13 cellular contexts compared by ENCODE assay signal in genomic region chr5:72921103-72921502, GRCh38.
"Had no signal": no experiment of that assay in that cellular context is flagged by ENCODE, and none has a peak within 500 bp of the region (broad histone marks: within the 10 kb centered on the region; RNA-seq: fewer than 3 reads in every experiment).

No MANE protein-coding gene starts in this region.

- H3K9me3 ChIP-seq: esophagus muscularis mucosa, sigmoid colon, transverse colon had no signal

- H3K36me3 ChIP-seq: esophagus muscularis mucosa, sigmoid colon, transverse colon had no signal

- H3K27me3 ChIP-seq: esophagus muscularis mucosa, sigmoid colon, transverse colon had no signal

- H3K4me3 ChIP-seq: esophagus muscularis mucosa, sigmoid colon, transverse colon had no signal

- H3K4me1 ChIP-seq: esophagus muscularis mucosa had no signal

- ATAC-seq: activated CD4-positive, CD25-positive, alpha-beta regulatory T cell treated with anti-CD3 and anti-CD28 coated beads, Interleukin-2, amount 50 U/mL, for 24 hours; activated CD8-positive, alpha-beta memory T cell treated with anti-CD3 and anti-CD28 coated beads, Interleukin-2, amount 10 ng/mL, durations not matched to agents 7 days and 5 days; stimulated activated naive B cell treated with anti-CD40 and anti-IgM and Interleukin-4, amounts not matched to agents 10 μg/mL and 1 μg/mL and 100 μg/mL, for 72 hours had no signal

- H3K27ac ChIP-seq: esophagus muscularis mucosa, sigmoid colon, transverse colon had no signal

- DNase-seq: activated CD4-positive, alpha-beta T cell treated with anti-CD3 and anti-CD28 coated beads, Interleukin-2, amount 50 U/mL, for 48 hours; activated CD8-positive, alpha-beta memory T cell treated with anti-CD3 and anti-CD28 coated beads, Interleukin-2, amount 10 ng/mL, durations not matched to agents 7 days and 5 days; activated gamma-delta T cell; activated T-cell treated with anti-CD3 and anti-CD28 coated beads, Interleukin-2, amount 50 U/mL, for 48 hours; amygdala; glutamatergic neuron; sigmoid colon; stimulated activated CD4-positive, alpha-beta T cell treated with anti-CD3 and anti-CD28 coated beads, Interleukin-2, amount 100 ng/mL, for 24 hours; stimulated activated naive B cell treated with anti-CD40 and anti-IgM and Interleukin-4, amounts not matched to agents 10 μg/mL and 1 μg/mL and 100 μg/mL, for 72 hours; T-helper 2 cell; transverse colon had no signal
